In the genomic region with DNA sequence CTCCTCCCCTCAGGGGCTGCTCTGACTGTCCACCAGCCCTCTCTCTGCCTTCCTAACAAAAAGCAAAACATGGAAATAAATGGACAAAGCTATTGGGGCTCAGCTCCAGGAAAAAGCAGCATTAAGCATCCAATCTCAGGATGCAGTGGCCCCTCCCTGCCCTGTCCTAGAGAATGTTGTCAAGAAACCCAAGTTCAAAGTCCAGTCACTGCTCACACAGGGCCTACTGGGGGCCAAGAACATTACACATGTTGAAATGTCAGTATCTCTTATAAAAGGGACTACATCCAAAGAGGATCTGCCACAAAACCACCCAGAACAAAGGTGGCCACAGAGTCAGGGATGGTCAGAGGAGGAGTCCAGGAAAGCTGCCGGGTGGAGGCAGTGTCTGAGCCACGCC, we compare ENCODE assay signal across 19 cellular contexts. TPM values are rescaled to one million over a fixed set of nuclear protein-coding genes. Genes with fewer than 3 reads are reported as not detected.
DNase-seq lines count a peak whose midpoint lies in the region; ATAC-seq and TF ChIP-seq lines count a peak whose summit lies in the region.
"Had no signal": no experiment of that assay in that cellular context is flagged by ENCODE, and none has a peak within 500 bp of the region (broad histone marks: within the 10 kb centered on the region; RNA-seq: fewer than 3 reads in every experiment).

No MANE protein-coding gene starts in this region.

- H3K27me3 ChIP-seq in heart left ventricle: no peaks in the 10 kb centered on the region
- H3K27me3 ChIP-seq in mammary epithelial cell (ENCODE audit: insufficient read depth, low read length): no peaks in the 10 kb centered on the region
- no peaks in the 10 kb centered on the region for H3K27me3 ChIP-seq in body of pancreas
- H3K27me3 ChIP-seq: SJSA1 had no signal

- no peaks in the 10 kb centered on the region for H3K36me3 Mint-ChIP-seq in progenitor cell of endocrine pancreas (ENCODE audit: insufficient read depth)
- H3K36me3 Mint-ChIP-seq: CD8-positive, alpha-beta T cell had no signal

- ATAC-seq in Right ventricle myocardium superior (ENCODE audit: poor library complexity) (no peak), heart left ventricle (no peak), left colon (peak; percentile 76), GM21619 (IDR thresholded peaks at IDR 0.05; ENCODE audit: unreplicated experiment) (no peak), HG02938 (IDR thresholded peaks at IDR 0.05; ENCODE audit: unreplicated experiment) (no peak), body of pancreas (no peak)
- ATAC-seq: CD8-positive, alpha-beta T cell had no signal

- H3K4me3 ChIP-seq in heart left ventricle (no peak overlapping the region), mammary epithelial cell (replicated peaks in 1 of 3; ENCODE audit: insufficient read depth in 1 of 3, low read depth in 2 of 3, low read length in 3 of 3) (no peak overlapping the region), body of pancreas (no peak overlapping the region)
- H3K4me3 ChIP-seq: GM23338, SJSA1 had no signal

- no peak for TF ChIP-seq CTCF in heart left ventricle (IDR thresholded peaks at IDR 0.05)
- TF ChIP-seq CTCF in progenitor cell of endocrine pancreas (IDR thresholded peaks at IDR 0.05; ENCODE audit: unreplicated experiment): no peak
- TF ChIP-seq CTCF in mammary epithelial cell (conservative IDR thresholded peaks at IDR 0.05 in 1 of 2, IDR thresholded peaks at IDR 0.05 in 1 of 2; ENCODE audit: extremely low read depth in 1 of 2, insufficient read depth in 1 of 2, low read depth in 1 of 2, low read length in 2 of 2): no peak
- no peak for TF ChIP-seq CTCF in body of pancreas (IDR thresholded peaks at IDR 0.05)

- dilution Hi-C loops in mammary epithelial cell (cut with HindIII; ENCODE audit: low sequenced_read_pairs): no loop called here

- 82 to 89% (median 85%) methylated on average over 2 of the region's 2 CpGs for WGBS in heart left ventricle, 4 donors
- WGBS in mammary epithelial cell (ENCODE audit: low coverage, missing lambda C conversion rate): 100% methylated on average over 1 of the region's 2 CpGs
- 93 to 100% methylated on average over 2 of the region's 2 CpGs for WGBS in body of pancreas, 2 donors

- no peaks in the 10 kb centered on the region for H3K9me3 Mint-ChIP-seq in progenitor cell of endocrine pancreas (ENCODE audit: low read depth)
- H3K9me3 Mint-ChIP-seq: CD8-positive, alpha-beta T cell; GM23338 had no signal

- peaks cover 6% of the 10 kb centered on the region for H3K4me1 Mint-ChIP-seq in progenitor cell of endocrine pancreas (ENCODE audit: low read depth)

- peak overlapping the region in 3 of 12 donors; percentile 14 to 64 (median 59) for H3K27ac ChIP-seq in heart left ventricle
- H3K27ac ChIP-seq in mammary epithelial cell (ENCODE audit: insufficient read depth, low read depth, low read length): no peak overlapping the region
- H3K27ac ChIP-seq in body of pancreas: no peak overlapping the region
- H3K27ac ChIP-seq: 22Rv1, SJSA1 had no signal

- in situ Hi-C loops in mammary epithelial cell (cut with MboI; ENCODE audit: low sequenced_read_pairs in 2 of 2): no loop called here

- intact Hi-C loops in Right ventricle myocardium superior (cut with DNase I): loop anchor here (1.0 kb wide), 1 partner anchor 38 kb away; no protein-coding TSS in a partner anchor
- intact Hi-C loops in heart left ventricle (cut with DNase I): loop anchor here (1.0 to 5.0 kb wide), 7 partner anchors 38 to 345 kb away; no protein-coding TSS in a partner anchor
- intact Hi-C loops in left colon (cut with DNase I, micrococcal nuclease): loop anchor here in 1 of 2 donors (5.0 kb wide), 1 partner anchor 40 kb away; no protein-coding TSS in a partner anchor
- intact Hi-C loops in mammary epithelial cell (cut with micrococcal nuclease): loop anchor here (1.0 to 2.0 kb wide), 2 partner anchors 38 to 287 kb away; no protein-coding TSS in a partner anchor
- intact Hi-C loops in body of pancreas (cut with DNase I): no loop called here

- H3K9me3 ChIP-seq in heart left ventricle (no peaks in the 10 kb centered on the region), mammary epithelial cell (replicated peaks; ENCODE audit: insufficient read depth, low read length) (no peaks in the 10 kb centered on the region), body of pancreas (no peaks in the 10 kb centered on the region)
- H3K9me3 ChIP-seq: SJSA1 had no signal

- H2AFZ ChIP-seq in mammary epithelial cell (ENCODE audit: low read depth, low read length): no peak overlapping the region
- H2AFZ ChIP-seq: GM23338 had no signal

- DNase-seq in Right ventricle myocardium superior: peak; percentile 10
- no peak for DNase-seq in heart left ventricle
- no peak for DNase-seq in left colon
- DNase-seq in progenitor cell of endocrine pancreas (ENCODE audit: low spot score, unreplicated experiment): no peak
- no peak for DNase-seq in mammary epithelial cell
- DNase-seq in body of pancreas: no peak
- DNase-seq: DMS153, KG1, NCI-H2171 had no signal

- BruUV-seq in mammary epithelial cell (replicated peaks; lab: Mats Ljungman, UMichigan): no TSS peak

- peak overlapping the region; percentile 5 for H3K27ac Mint-ChIP-seq in progenitor cell of endocrine pancreas
- H3K27ac Mint-ChIP-seq: CD8-positive, alpha-beta T cell; GM23338 had no signal

- no peaks in the 10 kb centered on the region for H3K36me3 ChIP-seq in heart left ventricle
- H3K36me3 ChIP-seq in mammary epithelial cell (ENCODE audit: insufficient read depth, low read length): no peaks in the 10 kb centered on the region
- H3K36me3 ChIP-seq in body of pancreas (replicated peaks in 1 of 2; ENCODE audit: insufficient read depth in 1 of 2, low read depth in 2 of 2): no peaks in the 10 kb centered on the region
- H3K36me3 ChIP-seq: SJSA1 had no signal

- H3K4me3 Mint-ChIP-seq in progenitor cell of endocrine pancreas (ENCODE audit: low read depth): no peak overlapping the region
- H3K4me3 Mint-ChIP-seq: CD8-positive, alpha-beta T cell; GM23338 had no signal

- no peak for TF ChIP-seq POLR2A in heart left ventricle (IDR thresholded peaks at IDR 0.05)
- TF ChIP-seq POLR2A in body of pancreas (IDR thresholded peaks at IDR 0.05): no peak

- H4K20me1 ChIP-seq in mammary epithelial cell (ENCODE audit: insufficient read depth, low read length): no peaks in the 10 kb centered on the region

- no peak overlapping the region for H3K9ac ChIP-seq in mammary epithelial cell (ENCODE audit: insufficient read depth, low read length)

- H3K27me3 Mint-ChIP-seq in progenitor cell of endocrine pancreas: peaks cover 14% of the 10 kb centered on the region

- H3K79me2 ChIP-seq in mammary epithelial cell (ENCODE audit: insufficient read depth, low read length): no peaks in the 10 kb centered on the region

- H3K4me2 ChIP-seq in mammary epithelial cell (ENCODE audit: insufficient read depth, low read depth, low read length): no peak overlapping the region
- H3K4me2 ChIP-seq: GM23338 had no signal

- H3K4me1 ChIP-seq in heart left ventricle (peaks cover 0 to 34% (median 11%) of the 10 kb centered on the region in 12 donors), mammary epithelial cell (ENCODE audit: insufficient read depth, low read length) (peaks cover 9% of the 10 kb centered on the region), body of pancreas (no peaks in the 10 kb centered on the region)

- CTCF ChIA-PET in mammary epithelial cell (lab: Charles Lee; ENCODE audit: low non-redundant PET): no interaction called here

RNA-seq across cellular contexts. Expression of gene GRIP2, which starts 7.6 kb away (rescaled TPM):
- total RNA-seq in Right ventricle myocardium superior (40.1 TPM), heart left ventricle (10 to 100 TPM in 8 of 9 donors, 1 to 10 TPM in 1; 5.8 to 56.7 (median 28.7) TPM), left colon (1 to 10 TPM in 1 of 2 donors, under 1 TPM in 1; 0.49 to 1.7 TPM), progenitor cell of endocrine pancreas (11.2 and 11.6 TPM in 2 replicates), mammary epithelial cell (under 1 TPM in 1 of 2 donors, not detected in 1; 0.17 TPM), body of pancreas (under 1 TPM; 0.26 to 0.99 TPM)
- polyA plus RNA-seq in heart left ventricle (10 to 100 TPM in 1 of 2 donors, 1 to 10 TPM in 1; 6.3 to 42.6 TPM), mammary epithelial cell (0.01 TPM)
- polyA minus RNA-seq in mammary epithelial cell: not detected
- total RNA-seq: Calu3; CD8-positive, alpha-beta T cell; HT1080; OCI-LY7 had no signal
- polyA plus RNA-seq: AG04450 had no signal
